In genomic region chr3:105620236-105620635, GRCh38 we compare ENCODE assay signal across 6 cellular contexts.
"Had no signal": no experiment of that assay in that cellular context is flagged by ENCODE, and none has a peak within 500 bp of the region (broad histone marks: within the 10 kb centered on the region; RNA-seq: fewer than 3 reads in every experiment).

No MANE protein-coding gene starts in this region.

- H3K4me3 ChIP-seq: GM23248, K562 had no signal

- H3K27ac ChIP-seq: GM23248 had no signal

- DNase-seq: GM23248, GOT3, H9, HCEC 1CT, IMR-90 had no signal

- H3K9ac ChIP-seq: GM23248 had no signal

- H2AFZ ChIP-seq: GM23248 had no signal
